ENCODE assay signal across 11 cellular contexts in the genomic region with DNA sequence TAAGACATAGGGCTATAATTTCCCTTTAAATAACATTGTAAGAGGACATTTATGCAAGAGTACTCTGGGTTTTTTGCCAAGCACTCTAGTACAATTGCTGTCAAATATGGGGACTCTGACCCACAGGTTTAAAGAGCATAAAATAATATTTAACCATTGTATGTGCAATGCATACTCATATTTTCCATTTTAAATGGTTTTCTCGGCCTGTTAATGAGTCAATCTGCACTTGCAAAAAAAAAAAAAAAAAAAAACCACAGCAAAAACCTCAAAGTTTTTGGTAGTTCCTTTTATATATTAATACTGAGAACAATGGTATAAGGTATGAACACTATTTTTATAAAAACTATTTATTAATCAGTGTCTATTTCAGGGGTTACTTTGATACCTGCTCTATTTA.
A peak's percentile ranks its signal among the peaks of the same experiment; 100 is the strongest.
DNase-seq lines count a peak whose midpoint lies in the region; ATAC-seq and TF ChIP-seq lines count a peak whose summit lies in the region.
"Had no signal": no experiment of that assay in that cellular context is flagged by ENCODE, and none has a peak within 500 bp of the region (broad histone marks: within the 10 kb centered on the region; RNA-seq: fewer than 3 reads in every experiment).

No MANE protein-coding gene starts in this region.

- H3K4me3 Mint-ChIP-seq in central memory CD8-positive, alpha-beta T cell: peak overlapping the region; percentile 35

- intact Hi-C loops in dorsolateral prefrontal cortex (cut with DNase I): no loop called here

- H3K36me3 Mint-ChIP-seq in central memory CD8-positive, alpha-beta T cell (ENCODE audit: insufficient read depth): peaks cover 5% of the 10 kb centered on the region

- TF ChIP-seq CTCF in dorsolateral prefrontal cortex (IDR thresholded peaks at IDR 0.05 in 54 of 56, conservative IDR thresholded peaks at IDR 0.05 in 2 of 56; ENCODE audit: low read depth in 1 of 56, partially characterized antibody in 56 of 56): no peak

- no peaks in the 10 kb centered on the region for H3K27me3 Mint-ChIP-seq in central memory CD8-positive, alpha-beta T cell

- ATAC-seq in GM18858 (IDR thresholded peaks at IDR 0.05; ENCODE audit: unreplicated experiment): peak; percentile 58
- ATAC-seq in GM21529 (IDR thresholded peaks at IDR 0.05; ENCODE audit: unreplicated experiment): peak; percentile 58
- peak; percentile 40 for ATAC-seq in HG03439 (IDR thresholded peaks at IDR 0.05; ENCODE audit: unreplicated experiment)
- no peak for ATAC-seq in central memory CD8-positive, alpha-beta T cell (replicated peaks; ENCODE audit: extremely low read depth, poor library complexity, severe bottlenecking)

- no peak overlapping the region for H3K4me3 ChIP-seq in dorsolateral prefrontal cortex

- no peaks in the 10 kb centered on the region for H3K9me3 Mint-ChIP-seq in central memory CD8-positive, alpha-beta T cell

- H3K4me1 Mint-ChIP-seq in central memory CD8-positive, alpha-beta T cell: peaks cover 49% of the 10 kb centered on the region

- H3K27ac ChIP-seq in dorsolateral prefrontal cortex: no peak overlapping the region

- peak overlapping the region; percentile 72 for H3K27ac Mint-ChIP-seq in central memory CD8-positive, alpha-beta T cell (ENCODE audit: low read depth)

- no peaks in the 10 kb centered on the region for H3K27me3 ChIP-seq in dorsolateral prefrontal cortex

- no peak for DNase-seq in central memory CD8-positive, alpha-beta T cell (ENCODE audit: low spot score in 2 of 2)
- no peak for DNase-seq in SHP77 (lab: John Stamatoyannopoulos, UW)
- DNase-seq in activated effector memory CD4-positive, alpha-beta T cell treated with Interleukin-2 at 50 U/mL for 16 hours: no peak
- no peak for DNase-seq in stimulated activated CD4-positive, alpha-beta T cell treated with anti-CD3 and anti-CD28 coated beads, Interleukin-4, amount 100 ng/mL, for 1 hour
- no peak for DNase-seq in dorsolateral prefrontal cortex
- DNase-seq: activated CD4-positive, CD25-positive, alpha-beta regulatory T cell; hippocampal formation; NCI-H774 had no signal
